In genomic region chr12:79933043-79933442, GRCh38 we compare ENCODE assay signal across 1 cellular context.
A peak's percentile ranks its signal among the peaks of the same experiment; 100 is the strongest.
TF ChIP-seq lines count a peak whose summit lies in the region.

No MANE protein-coding gene starts in this region.

TF ChIP-seq in K562, 482 proteins besides CTCF, POLR2A, EP300 and RAD21:
- TF ChIP-seq AFF4 (CRISPR knock-in tag; IDR thresholded peaks at IDR 0.05) (no peak), MEIS2 (IDR thresholded peaks at IDR 0.05; ENCODE audit: partially characterized antibody) (peak; percentile 62), ZNF79 (CRISPR knock-in tag; IDR thresholded peaks at IDR 0.05; ENCODE audit: low read depth) (no peak), PTTG1 (tag; IDR thresholded peaks at IDR 0.05; ENCODE audit: low read depth) (no peak), HINFP (tag; conservative IDR thresholded peaks at IDR 0.05; ENCODE audit: low read depth) (no peak), GATAD2B (IDR thresholded peaks at IDR 0.05; ENCODE audit: borderline replicate concordance) (0 out of 2 replicates have a peak, but pooled peaks have one; percentile 28), SMARCC2 (IDR thresholded peaks at IDR 0.05; ENCODE audit: low read depth) (peak; percentile 13; the same call in 1 of the 2 replicates), ZNF584 (CRISPR knock-in tag; IDR thresholded peaks at IDR 0.05; ENCODE audit: low read depth) (no peak), NFRKB (IDR thresholded peaks at IDR 0.05; ENCODE audit: low read depth) (0 out of 2 replicates have a peak, but pooled peaks have one; percentile 5), CTCFL (IDR thresholded peaks at IDR 0.05; ENCODE audit: borderline replicate concordance, insufficient read depth, low read depth, low read length, poor library complexity, severe bottlenecking) (no peak), FOXK2 (conservative IDR thresholded peaks at IDR 0.05 in 1 of 2, IDR thresholded peaks at IDR 0.05 in 1 of 2; ENCODE audit: low read depth in 2 of 2) (peak; percentile 26 to 37; a peak in 1 of 4 replicates), TFAM (CRISPR knock-in tag; conservative IDR thresholded peaks at IDR 0.05) (no peak), CBFB (CRISPR knock-in tag; IDR thresholded peaks at IDR 0.05) (no peak), MAX (CRISPR knock-in tag; IDR thresholded peaks at IDR 0.05) (no peak), NCOA1 (IDR thresholded peaks at IDR 0.05; ENCODE audit: low read depth) (no peak), GABPA (tag; conservative IDR thresholded peaks at IDR 0.05; ENCODE audit: low read depth) (peak; percentile 13; the same call in 1 of the 2 replicates), RBFOX2 (IDR thresholded peaks at IDR 0.05; ENCODE audit: low read depth, low read length) (0 out of 2 replicates have a peak, but pooled peaks have one; percentile 10), FOXJ2 (tag; IDR thresholded peaks at IDR 0.05) (peak; percentile 71; the same call in 1 of the 2 replicates), POLR2AphosphoS5 (IDR thresholded peaks at IDR 0.05; ENCODE audit: control insufficient read depth, insufficient read depth, low read depth, low read length) (no peak), TCFL5 (CRISPR knock-in tag; conservative IDR thresholded peaks at IDR 0.05) (no peak), BRD9 (IDR thresholded peaks at IDR 0.05; ENCODE audit: low read depth, partially characterized antibody) (no peak), FOXA3 (CRISPR knock-in tag; conservative IDR thresholded peaks at IDR 0.05 in 1 of 2, IDR thresholded peaks at IDR 0.05 in 1 of 2) (0 out of 4 replicates have a peak, but pooled peaks of 1 of the 2 experiments have one; percentile 11)
- TF ChIP-seq, protein P1, sequence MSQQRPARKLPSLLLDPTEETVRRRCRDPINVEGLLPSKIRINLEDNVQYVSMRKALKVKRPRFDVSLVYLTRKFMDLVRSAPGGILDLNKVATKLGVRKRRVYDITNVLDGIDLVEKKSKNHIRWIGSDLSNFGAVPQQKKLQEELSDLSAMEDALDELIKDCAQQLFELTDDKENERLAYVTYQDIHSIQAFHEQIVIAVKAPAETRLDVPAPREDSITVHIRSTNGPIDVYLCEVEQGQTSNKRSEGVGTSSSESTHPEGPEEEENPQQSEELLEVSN (IDR thresholded peaks at IDR 0.05; ENCODE audit: borderline replicate concordance in 1 of 2, extremely low read depth in 1 of 2, insufficient read depth in 1 of 2, insufficient read length in 1 of 2, low read depth in 1 of 2, low read length in 1 of 2, poor library complexity in 1 of 2, severe bottlenecking in 1 of 2), result no peak
- TF ChIP-seq, protein P2, sequence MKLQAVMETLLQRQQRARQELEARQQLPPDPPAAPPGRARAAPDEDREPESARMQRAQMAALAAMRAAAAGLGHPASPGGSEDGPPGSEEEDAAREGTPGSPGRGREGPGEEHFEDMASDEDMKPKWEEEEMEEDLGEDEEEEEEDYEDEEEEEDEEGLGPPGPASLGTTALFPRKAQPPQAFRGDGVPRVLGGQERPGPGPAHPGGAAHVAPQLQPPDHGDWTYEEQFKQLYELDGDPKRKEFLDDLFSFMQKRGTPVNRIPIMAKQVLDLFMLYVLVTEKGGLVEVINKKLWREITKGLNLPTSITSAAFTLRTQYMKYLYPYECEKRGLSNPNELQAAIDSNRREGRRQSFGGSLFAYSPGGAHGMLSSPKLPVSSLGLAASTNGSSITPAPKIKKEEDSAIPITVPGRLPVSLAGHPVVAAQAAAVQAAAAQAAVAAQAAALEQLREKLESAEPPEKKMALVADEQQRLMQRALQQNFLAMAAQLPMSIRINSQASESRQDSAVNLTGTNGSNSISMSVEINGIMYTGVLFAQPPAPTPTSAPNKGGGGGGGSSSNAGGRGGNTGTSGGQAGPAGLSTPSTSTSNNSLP (IDR thresholded peaks at IDR 0.05; ENCODE audit: borderline replicate concordance, low read depth, low read length), result 0 out of 2 replicates have a peak, but pooled peaks have one; percentile 4
- TF ChIP-seq, protein P3, sequence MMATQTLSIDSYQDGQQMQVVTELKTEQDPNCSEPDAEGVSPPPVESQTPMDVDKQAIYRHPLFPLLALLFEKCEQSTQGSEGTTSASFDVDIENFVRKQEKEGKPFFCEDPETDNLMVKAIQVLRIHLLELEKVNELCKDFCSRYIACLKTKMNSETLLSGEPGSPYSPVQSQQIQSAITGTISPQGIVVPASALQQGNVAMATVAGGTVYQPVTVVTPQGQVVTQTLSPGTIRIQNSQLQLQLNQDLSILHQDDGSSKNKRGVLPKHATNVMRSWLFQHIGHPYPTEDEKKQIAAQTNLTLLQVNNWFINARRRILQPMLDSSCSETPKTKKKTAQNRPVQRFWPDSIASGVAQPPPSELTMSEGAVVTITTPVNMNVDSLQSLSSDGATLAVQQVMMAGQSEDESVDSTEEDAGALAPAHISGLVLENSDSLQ (IDR thresholded peaks at IDR 0.05), result peak; percentile 91
